In genomic region chr3:53254810-53255359, GRCh38 we compare ENCODE assay signal across 8 cellular contexts. TPM values are rescaled to one million over a fixed set of nuclear protein-coding genes. Genes with fewer than 3 reads are reported as not detected.
DNase-seq lines count a peak whose midpoint lies in the region; ATAC-seq and TF ChIP-seq lines count a peak whose summit lies in the region.

No MANE protein-coding gene starts in this region.

- peak; percentile 40 for ATAC-seq in HG02759 (IDR thresholded peaks at IDR 0.05; ENCODE audit: unreplicated experiment)
- ATAC-seq in stimulated activated naive B cell treated with anti-CD40 and anti-IgM and Interleukin-4, amounts not matched to agents 10 μg/mL and 1 μg/mL and 100 μg/mL, for 72 hours (replicated peaks): peak; percentile 59 to 61

- H3K4me3 ChIP-seq in epithelial cell of proximal tubule (ENCODE audit: low read depth, low read length): peak overlapping the region; percentile 99

- H3K27ac Mint-ChIP-seq in stimulated activated naive B cell treated with anti-CD40 and anti-IgM and Interleukin-4, amounts not matched to agents 10 μg/mL and 1 μg/mL and 100 μg/mL, for 72 hours: peak overlapping the region; percentile 94

- DNase-seq in NCI-H510A (lab: John Stamatoyannopoulos, UW): peak; percentile 33
- DNase-seq in NCI-H510A treated with DMSO at 0.1 percent for 48 hours (lab: John Stamatoyannopoulos, UW): no peak
- DNase-seq in NCI-H526 (lab: John Stamatoyannopoulos, UW): peak; percentile 51 to 69
- peak; percentile 9 for DNase-seq in activated T-cell treated with anti-CD3 and anti-CD28 coated beads for 4 hours
- DNase-seq in epithelial cell of proximal tubule (ENCODE audit: low read depth): no peak
- peak; percentile 74 for DNase-seq in mucosa of gallbladder (ENCODE audit: low spot score)
- peak; percentile 33 for DNase-seq in stimulated activated naive B cell treated with anti-CD40 and anti-IgM and Interleukin-4, amounts not matched to agents 10 μg/mL and 1 μg/mL and 100 μg/mL, for 72 hours

- H3K9me3 Mint-ChIP-seq in stimulated activated naive B cell treated with anti-CD40 and anti-IgM and Interleukin-4, amounts not matched to agents 10 μg/mL and 1 μg/mL and 100 μg/mL, for 72 hours: no peaks in the 10 kb centered on the region

- peak overlapping the region; percentile 93 to 99 for H3K4me3 Mint-ChIP-seq in stimulated activated naive B cell treated with anti-CD40 and anti-IgM and Interleukin-4, amounts not matched to agents 10 μg/mL and 1 μg/mL and 100 μg/mL, for 72 hours

- H3K36me3 Mint-ChIP-seq in stimulated activated naive B cell treated with anti-CD40 and anti-IgM and Interleukin-4, amounts not matched to agents 10 μg/mL and 1 μg/mL and 100 μg/mL, for 72 hours: peaks cover 11 to 28% of the 10 kb centered on the region in 2 donors

- H3K27me3 Mint-ChIP-seq in stimulated activated naive B cell treated with anti-CD40 and anti-IgM and Interleukin-4, amounts not matched to agents 10 μg/mL and 1 μg/mL and 100 μg/mL, for 72 hours: no peaks in the 10 kb centered on the region

- no peak for TF ChIP-seq CTCF in epithelial cell of proximal tubule (conservative IDR thresholded peaks at IDR 0.05; ENCODE audit: low read depth, low read length)

- peaks cover 26 to 62% of the 10 kb centered on the region in 2 donors for H3K4me1 Mint-ChIP-seq in stimulated activated naive B cell treated with anti-CD40 and anti-IgM and Interleukin-4, amounts not matched to agents 10 μg/mL and 1 μg/mL and 100 μg/mL, for 72 hours

RNA-seq across cellular contexts. Expression of gene TKT, which starts 0.9 kb away (rescaled TPM):
- total RNA-seq in epithelial cell of proximal tubule (403 and 614 TPM in 2 replicates), mucosa of gallbladder (396 TPM)

Comparison
In these comparisons a context has a peak if more than half of its experiments do, and no peak if none do; other contexts are left out.
1. DNase-seq: peak in NCI-H510A (single experiment), NCI-H526 (2 of 2), activated T-cell treated with anti-CD3 and anti-CD28 coated beads for 4 hours (single experiment), mucosa of gallbladder (single experiment) and stimulated activated naive B cell treated with anti-CD40 and anti-IgM and Interleukin-4, amounts not matched to agents 10 μg/mL and 1 μg/mL and 100 μg/mL, for 72 hours (single experiment); none in NCI-H510A treated with DMSO at 0.1 percent for 48 hours (single experiment) and epithelial cell of proximal tubule (single experiment).